18 cellular contexts compared by ENCODE assay signal in genomic region chr9:36456480-36457115, GRCh38. TPM values are rescaled to one million over a fixed set of nuclear protein-coding genes. Genes with fewer than 3 reads are reported as not detected.
A peak's percentile ranks its signal among the peaks of the same experiment; 100 is the strongest.
DNase-seq lines count a peak whose midpoint lies in the region; ATAC-seq and TF ChIP-seq lines count a peak whose summit lies in the region.
"Had no signal": no experiment of that assay in that cellular context is flagged by ENCODE, and none has a peak within 500 bp of the region (broad histone marks: within the 10 kb centered on the region; RNA-seq: fewer than 3 reads in every experiment).

No MANE protein-coding gene starts in this region.

- H3K27me3 ChIP-seq in uterus = no peaks in the 10 kb centered on the region
- H3K27me3 ChIP-seq in tibial artery = no peaks in the 10 kb centered on the region
- H3K27me3 ChIP-seq: SJSA1 had no signal

- H3K4me3 ChIP-seq in uterus (no peak overlapping the region), tibial artery (no peak overlapping the region)
- H3K4me3 ChIP-seq: SJSA1 had no signal

- peaks cover 61% of the 10 kb centered on the region for H3K4me1 Mint-ChIP-seq in activated naive CD4-positive, alpha-beta T cell treated with anti-CD3 and anti-CD28 coated beads, Interleukin-2, amount 50 U/mL, for 24 hours
- H3K4me1 Mint-ChIP-seq in activated naive CD8-positive, alpha-beta T cell treated with anti-CD3 and anti-CD28 coated beads, Interleukin-2, amount 50 U/mL, for 24 hours = peaks cover 52% of the 10 kb centered on the region
- peaks cover 48 to 64% of the 10 kb centered on the region in 2 donors for H3K4me1 Mint-ChIP-seq in immature natural killer cell

- no peak for ATAC-seq in activated naive CD8-positive, alpha-beta T cell treated with anti-CD3 and anti-CD28 coated beads, Interleukin-2, amount 50 U/mL, for 24 hours
- no peak for ATAC-seq in HG03460 (IDR thresholded peaks at IDR 0.05; ENCODE audit: unreplicated experiment)
- no peak for ATAC-seq in HG02973 (IDR thresholded peaks at IDR 0.05; ENCODE audit: unreplicated experiment)
- ATAC-seq: left ventricle myocardium superior had no signal

- no peaks in the 10 kb centered on the region for H3K9me3 Mint-ChIP-seq in activated naive CD4-positive, alpha-beta T cell treated with anti-CD3 and anti-CD28 coated beads, Interleukin-2, amount 50 U/mL, for 24 hours
- no peaks in the 10 kb centered on the region for H3K9me3 Mint-ChIP-seq in activated naive CD8-positive, alpha-beta T cell treated with anti-CD3 and anti-CD28 coated beads, Interleukin-2, amount 50 U/mL, for 24 hours
- no peaks in the 10 kb centered on the region for H3K9me3 Mint-ChIP-seq in immature natural killer cell
- H3K9me3 Mint-ChIP-seq: H9, naive B cell had no signal

- H3K36me3 Mint-ChIP-seq in activated naive CD4-positive, alpha-beta T cell treated with anti-CD3 and anti-CD28 coated beads, Interleukin-2, amount 50 U/mL, for 24 hours = no peaks in the 10 kb centered on the region
- H3K36me3 Mint-ChIP-seq in activated naive CD8-positive, alpha-beta T cell treated with anti-CD3 and anti-CD28 coated beads, Interleukin-2, amount 50 U/mL, for 24 hours (ENCODE audit: low read depth) = peaks cover 13% of the 10 kb centered on the region
- H3K36me3 Mint-ChIP-seq in immature natural killer cell = no peaks in the 10 kb centered on the region

- H3K27ac ChIP-seq in uterus = no peak overlapping the region
- no peak overlapping the region for H3K27ac ChIP-seq in tibial artery
- H3K27ac ChIP-seq: SJSA1, WERI-Rb-1 had no signal

- no peaks in the 10 kb centered on the region for H3K4me1 ChIP-seq in uterus
- H3K4me1 ChIP-seq in tibial artery = peaks cover 0 to 8% (median 5%) of the 10 kb centered on the region in 4 donors
- H3K4me1 ChIP-seq: SJSA1 had no signal

- no peaks in the 10 kb centered on the region for H3K9me3 ChIP-seq in uterus
- no peaks in the 10 kb centered on the region for H3K9me3 ChIP-seq in tibial artery
- H3K9me3 ChIP-seq: SJSA1 had no signal

- H3K36me3 ChIP-seq in uterus (no peaks in the 10 kb centered on the region), tibial artery (peaks cover 0 to 7% (median 0%) of the 10 kb centered on the region in 3 donors)
- H3K36me3 ChIP-seq: SJSA1, WERI-Rb-1 had no signal

- no peaks in the 10 kb centered on the region for H3K27me3 Mint-ChIP-seq in activated naive CD4-positive, alpha-beta T cell treated with anti-CD3 and anti-CD28 coated beads, Interleukin-2, amount 50 U/mL, for 24 hours
- no peaks in the 10 kb centered on the region for H3K27me3 Mint-ChIP-seq in activated naive CD8-positive, alpha-beta T cell treated with anti-CD3 and anti-CD28 coated beads, Interleukin-2, amount 50 U/mL, for 24 hours
- H3K27me3 Mint-ChIP-seq in immature natural killer cell (ENCODE audit: low read depth in 3 of 3) = peaks cover 7 to 11% (median 7%) of the 10 kb centered on the region in 3 donors
- H3K27me3 Mint-ChIP-seq: naive B cell had no signal

- peak overlapping the region; percentile 23 for H3K27ac Mint-ChIP-seq in activated naive CD4-positive, alpha-beta T cell treated with anti-CD3 and anti-CD28 coated beads, Interleukin-2, amount 50 U/mL, for 24 hours
- H3K27ac Mint-ChIP-seq in activated naive CD8-positive, alpha-beta T cell treated with anti-CD3 and anti-CD28 coated beads, Interleukin-2, amount 50 U/mL, for 24 hours = peak overlapping the region; percentile 49
- H3K27ac Mint-ChIP-seq in immature natural killer cell = peak overlapping the region; percentile 60 to 87 (median 72)

- no peak for TF ChIP-seq POLR2A in uterus (IDR thresholded peaks at IDR 0.05)

- TF ChIP-seq CTCF in uterus (IDR thresholded peaks at IDR 0.05) = no peak
- TF ChIP-seq CTCF in tibial artery (IDR thresholded peaks at IDR 0.05) = no peak

- intact Hi-C loops in uterus (cut with DNase I; ENCODE audit: low total_unique reads) = no loop called here
- intact Hi-C loops in tibial artery (cut with DNase I; ENCODE audit: low total_unique reads) = no loop called here

- no peak for DNase-seq in activated naive CD4-positive, alpha-beta T cell (lab: John Stamatoyannopoulos, UW)
- no peak for DNase-seq in activated naive CD8-positive, alpha-beta T cell treated with anti-CD3 and anti-CD28 coated beads, Interleukin-2, amount 50 U/mL, for 24 hours
- DNase-seq in immature natural killer cell (no peak), uterus (no peak), tibial artery (no peak)
- DNase-seq: activated CD8-positive, alpha-beta memory T cell treated with anti-CD3 and anti-CD28 coated beads, Interleukin-2, amount 50 U/mL, for 4 hours; aorta; H9; left ventricle myocardium superior; naive B cell; NCI-H1092; stimulated activated CD4-positive, alpha-beta T cell treated with anti-CD3 and anti-CD28 coated beads, Interleukin-2, amount 100 ng/mL, for 24 hours; stimulated activated CD8-positive, alpha-beta memory T cell treated with anti-CD3 and anti-CD28 coated beads, Interleukin-4, amount 100 ng/mL, for 48 hours; WERI-Rb-1 had no signal

- no peak overlapping the region for H3K4me3 Mint-ChIP-seq in activated naive CD4-positive, alpha-beta T cell treated with anti-CD3 and anti-CD28 coated beads, Interleukin-2, amount 50 U/mL, for 24 hours
- no peak overlapping the region for H3K4me3 Mint-ChIP-seq in activated naive CD8-positive, alpha-beta T cell treated with anti-CD3 and anti-CD28 coated beads, Interleukin-2, amount 50 U/mL, for 24 hours
- H3K4me3 Mint-ChIP-seq in immature natural killer cell = peak overlapping the region; percentile 10 to 87 (median 74)
- H3K4me3 Mint-ChIP-seq: H9 had no signal

RNA-seq across cellular contexts. Expression of gene RNF38, which starts 56.5 kb away (rescaled TPM):
- 10 to 100 TPM in 2 of 3 donors, 1 to 10 TPM in 1; 8.3 to 24.1 (median 15.3) TPM for polyA plus RNA-seq in immature natural killer cell
- 10 to 100 TPM; 18.2 to 79.2 (median 30.6) TPM for total RNA-seq in uterus

Comparison
In these comparisons a context has a peak if more than half of its experiments do, and no peak if none do; other contexts are left out.
1. H3K4me3 Mint-ChIP-seq: peak in immature natural killer cell (5 of 5); none in activated naive CD4-positive, alpha-beta T cell treated with anti-CD3 and anti-CD28 coated beads, Interleukin-2, amount 50 U/mL, for 24 hours (single experiment) and activated naive CD8-positive, alpha-beta T cell treated with anti-CD3 and anti-CD28 coated beads, Interleukin-2, amount 50 U/mL, for 24 hours (single experiment).
2. Peak in every context shown above with its lines, with median percentiles within 50 percentile points of each other: H3K27ac Mint-ChIP-seq.